23 cellular contexts compared by ENCODE assay signal in the genomic region with DNA sequence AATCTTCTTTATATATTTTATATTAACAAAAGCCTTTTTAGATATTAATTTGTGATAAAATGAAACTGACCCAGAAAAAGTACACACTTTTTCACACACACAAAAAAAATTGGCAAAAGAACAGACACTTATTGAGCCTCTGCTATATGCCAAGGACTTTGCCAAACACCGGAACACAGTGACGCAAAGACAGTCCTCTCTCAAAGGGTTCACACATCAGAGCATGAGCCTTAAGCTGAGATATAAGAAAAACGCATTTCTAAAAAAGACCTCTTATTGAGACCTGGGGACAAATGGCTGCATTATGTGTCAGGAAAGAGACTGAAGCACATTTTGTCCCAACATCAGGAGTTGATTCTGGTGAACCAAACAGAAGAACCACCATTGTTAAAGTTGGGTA. TPM values are rescaled to one million over a fixed set of nuclear protein-coding genes. Genes with fewer than 3 reads are reported as not detected.
DNase-seq lines count a peak whose midpoint lies in the region; ATAC-seq, FAIRE-seq and TF ChIP-seq lines count a peak whose summit lies in the region.
"Had no signal": no experiment of that assay in that cellular context is flagged by ENCODE, and none has a peak within 500 bp of the region (broad histone marks: within the 10 kb centered on the region; RNA-seq: fewer than 3 reads in every experiment).

No MANE protein-coding gene starts in this region.

- H3K79me2 ChIP-seq in HepG2 (ENCODE audit: insufficient read depth, low read length) (no peaks in the 10 kb centered on the region), mesendoderm (ENCODE audit: control insufficient read depth, insufficient read depth, low read length) (no peaks in the 10 kb centered on the region), OCI-LY7 (ENCODE audit: insufficient read depth, low read depth, low read length) (no peaks in the 10 kb centered on the region)

- BruUV-seq in HepG2 (replicated peaks; lab: Mats Ljungman, UMichigan) (no TSS peak), OCI-LY7 (replicated peaks; lab: Mats Ljungman, UMichigan) (no TSS peak)

- H3K36me3 ChIP-seq in liver (ENCODE audit: control insufficient read depth in 4 of 4, insufficient read depth in 3 of 4, low read depth in 1 of 4, low read length in 3 of 4) = no peaks in the 10 kb centered on the region
- no peaks in the 10 kb centered on the region for H3K36me3 ChIP-seq in HepG2 (replicated peaks in 1 of 2; ENCODE audit: control insufficient read depth in 1 of 2, insufficient read depth in 2 of 2, low read length in 2 of 2)
- H3K36me3 ChIP-seq in adrenal gland (replicated peaks in 1 of 2) = no peaks in the 10 kb centered on the region
- no peaks in the 10 kb centered on the region for H3K36me3 ChIP-seq in mesendoderm (ENCODE audit: control insufficient read depth, insufficient read depth, low read length)
- H3K36me3 ChIP-seq in SJCRH30 = no peaks in the 10 kb centered on the region
- no peaks in the 10 kb centered on the region for H3K36me3 ChIP-seq in OCI-LY7 (ENCODE audit: insufficient read depth, low read length)

- TF ChIP-seq RAD21 in liver (IDR thresholded peaks at IDR 0.05) = peak in 1 of 2 donors; percentile 45
- TF ChIP-seq RAD21 in HepG2 (CRISPR knock-in tag; IDR thresholded peaks at IDR 0.05) = no peak

- no peak overlapping the region for H3K4me2 ChIP-seq in HepG2 (ENCODE audit: low read depth, low read length)
- H3K4me2 ChIP-seq in mesendoderm (ENCODE audit: low read length) = no peak overlapping the region
- H3K4me2 ChIP-seq in OCI-LY7 (ENCODE audit: low read length) = no peak overlapping the region
- H3K4me2 ChIP-seq: A549, GM23338 had no signal

- H4K5ac ChIP-seq in mesendoderm (ENCODE audit: low read length) = no peak overlapping the region

- H2BK15ac ChIP-seq in mesendoderm (replicated peaks; ENCODE audit: low read depth) = no peak overlapping the region

- no peak overlapping the region for H3K18ac ChIP-seq in mesendoderm (ENCODE audit: low read length)

- 40% methylated on average over 3 of the region's 3 CpGs for WGBS in liver
- WGBS in HepG2 (ENCODE audit: low lambda C conversion rate) = 95% methylated on average over 3 of the region's 3 CpGs
- 43 to 55% (median 51%) methylated on average over 3 of the region's 3 CpGs for WGBS in adrenal gland, 4 donors
- WGBS in mesendoderm (ENCODE audit: extremely low coverage, insufficient coverage, low lambda C conversion rate) = no CpG with 5 or more reads among the region's 3 CpGs

- no peaks in the 10 kb centered on the region for H4K20me1 ChIP-seq in HepG2 (ENCODE audit: insufficient read depth, low read length)
- H4K20me1 ChIP-seq in OCI-LY7 (ENCODE audit: insufficient read depth, low read length) = no peaks in the 10 kb centered on the region

- no peak overlapping the region for H2AK5ac ChIP-seq in mesendoderm (ENCODE audit: low read length)

- CTCF ChIA-PET in HepG2 (lab: Yijun Ruan, JAX; ENCODE audit: low intra/inter-chr PET ratio, low total read pairs) = no interaction called here
- CTCF ChIA-PET in OCI-LY7 (lab: Charles Lee; ENCODE audit: unreplicated experiment) = no interaction called here

- no peak for TF ChIP-seq POLR2A in HepG2 (IDR thresholded peaks at IDR 0.05; ENCODE audit: insufficient read depth in 1 of 2, low read depth in 2 of 2, low read length in 2 of 2)
- no peak for TF ChIP-seq POLR2A in adrenal gland (IDR thresholded peaks at IDR 0.05)

- intact Hi-C loops in HepG2 (cut with micrococcal nuclease; ENCODE audit: unreplicated experiment) (loop anchor here (5.0 kb wide), 1 partner anchor 37 kb away; no protein-coding TSS in a partner anchor), adrenal gland (cut with DNase I) (no loop called here), OCI-LY7 (cut with micrococcal nuclease; ENCODE audit: unreplicated experiment) (no loop called here)

- no peak overlapping the region for H4K8ac ChIP-seq in mesendoderm (ENCODE audit: low read depth, low read length)

- H3K27ac ChIP-seq in liver (ENCODE audit: low read depth in 1 of 2, low read length in 2 of 2) (peak overlapping the region; percentile 19 to 32), HepG2 (ENCODE audit: extremely low read length, insufficient read depth, low read length) (no peak overlapping the region), adrenal gland (peak overlapping the region in 2 of 5 donors; percentile 33 to 48), mesendoderm (ENCODE audit: low read depth, low read length) (no peak overlapping the region), SJCRH30 (no peak overlapping the region), OCI-LY7 (ENCODE audit: low read depth, low read length, poor library complexity, severe bottlenecking) (no peak overlapping the region)
- H3K27ac ChIP-seq: A549 had no signal

- H3K9me3 ChIP-seq in liver (ENCODE audit: control insufficient read depth in 4 of 4, low read length in 3 of 4) (no peaks in the 10 kb centered on the region), HepG2 (ENCODE audit: low read length) (no peaks in the 10 kb centered on the region), adrenal gland (replicated peaks in 1 of 3) (no peaks in the 10 kb centered on the region), SJCRH30 (replicated peaks) (no peaks in the 10 kb centered on the region), OCI-LY7 (ENCODE audit: low read length) (no peaks in the 10 kb centered on the region)
- H3K9me3 ChIP-seq: A549 had no signal

- H2AFZ ChIP-seq in HepG2 (ENCODE audit: low read length) (no peak overlapping the region), OCI-LY7 (ENCODE audit: low read length) (no peak overlapping the region)
- H2AFZ ChIP-seq: GM23338 had no signal

- peak overlapping the region; percentile 12 for H2BK120ac ChIP-seq in mesendoderm (ENCODE audit: low read depth, low read length)

- no peak overlapping the region for H3K4ac ChIP-seq in mesendoderm (ENCODE audit: low read depth, low read length)

- H3K23ac ChIP-seq in mesendoderm (ENCODE audit: low read length) = no peak overlapping the region

- in situ Hi-C loops in HepG2 (cut with HindIII; ENCODE audit: extremely low pct_ligation_motif_present, low pct_unique_long_range_greater_than_20kb) = no loop called here

- H3K4me1 ChIP-seq in liver (ENCODE audit: control insufficient read depth in 4 of 4, insufficient read depth in 4 of 4, low read length in 3 of 4) = peaks cover 15 to 45% (median 29%) of the 10 kb centered on the region in 4 donors
- peaks cover 31% of the 10 kb centered on the region for H3K4me1 ChIP-seq in HepG2 (ENCODE audit: insufficient read depth, low read length)
- peaks cover 0 to 5% of the 10 kb centered on the region in 2 donors for H3K4me1 ChIP-seq in adrenal gland (replicated peaks in 1 of 2)
- H3K4me1 ChIP-seq in mesendoderm (ENCODE audit: control insufficient read depth, low read depth, low read length) = no peaks in the 10 kb centered on the region
- no peaks in the 10 kb centered on the region for H3K4me1 ChIP-seq in SJCRH30
- H3K4me1 ChIP-seq in OCI-LY7 (ENCODE audit: insufficient read depth, low read length, poor library complexity, severe bottlenecking) = peaks cover 5% of the 10 kb centered on the region
- H3K4me1 ChIP-seq: A549 had no signal

- H2BK5ac ChIP-seq in mesendoderm (ENCODE audit: low read length) = no peak overlapping the region

- H3K9me2 ChIP-seq in OCI-LY7 (ENCODE audit: insufficient read depth, low read length) = no peaks in the 10 kb centered on the region

- DNase-seq in HepG2 (ENCODE audit: low spot score) = no peak
- DNase-seq in adrenal gland = peak; percentile 42 to 70 (median 57)
- DNase-seq in mesendoderm = no peak
- DNase-seq in SJCRH30 = no peak
- DNase-seq in OCI-LY7 (ENCODE audit: low spot score) = no peak
- DNase-seq: 8988T; ACHN; AML-193; C1 segment of cervical spinal cord; Calu3; CD4-positive, alpha-beta memory T cell; COR-L47; DMS53; DMS79 treated with DMSO at 0.1 percent for 48 hours; GF-D8; H9 had no signal

- no peak overlapping the region for H3K56ac ChIP-seq in mesendoderm (ENCODE audit: low read length)

- H3K27me3 ChIP-seq in liver (ENCODE audit: control insufficient read depth in 4 of 4, insufficient read depth in 4 of 4, low read length in 3 of 4) = no peaks in the 10 kb centered on the region
- no peaks in the 10 kb centered on the region for H3K27me3 ChIP-seq in HepG2 (ENCODE audit: control insufficient read depth in 1 of 2, insufficient read depth in 2 of 2, low read length in 2 of 2)
- H3K27me3 ChIP-seq in adrenal gland = no peaks in the 10 kb centered on the region
- H3K27me3 ChIP-seq in mesendoderm (ENCODE audit: insufficient read depth, low read length, poor library complexity) = no peaks in the 10 kb centered on the region
- H3K27me3 ChIP-seq in SJCRH30 = no peaks in the 10 kb centered on the region; the same call in 1 of the 2 replicates

- H3K79me1 ChIP-seq in mesendoderm (ENCODE audit: low read length) = no peaks in the 10 kb centered on the region

- TF ChIP-seq EP300 in HepG2 (IDR thresholded peaks at IDR 0.05; ENCODE audit: low read depth in 2 of 2, low read length in 2 of 2) (no peak), HepG2 (CRISPR knock-in tag; IDR thresholded peaks at IDR 0.05; ENCODE audit: borderline replicate concordance) (no peak)

- TF ChIP-seq CTCF in liver (IDR thresholded peaks at IDR 0.05; ENCODE audit: low read depth, low read length, missing input control) = no peak
- no peak for TF ChIP-seq CTCF in HepG2 (CRISPR knock-in tag; IDR thresholded peaks at IDR 0.05)
- TF ChIP-seq CTCF in adrenal gland (IDR thresholded peaks at IDR 0.05) = no peak
- TF ChIP-seq CTCF in OCI-LY7 (conservative IDR thresholded peaks at IDR 0.05; ENCODE audit: low read length) = no peak

- POLR2A ChIA-PET in HepG2 (lab: Yijun Ruan, JAX) (interaction anchor here (0.8 kb wide), 1 partner anchor 35 kb away, joined by 3 read pairs; no protein-coding TSS in a partner anchor), OCI-LY7 (lab: Charles Lee) (no interaction called here)

- FAIRE-seq in HepG2 (lab: Jason Lieb, UNC) = no peak
- FAIRE-seq: A549, GM12891 had no signal

- ATAC-seq in HepG2 (no peak), HG02642 (IDR thresholded peaks at IDR 0.05; ENCODE audit: poor library complexity, unreplicated experiment) (no peak)
- ATAC-seq: A549, GM23338, HCT116 had no signal

- H3K4me3 ChIP-seq in liver (ENCODE audit: low read depth in 1 of 3, low read length in 3 of 3) (no peak overlapping the region), HepG2 (replicated peaks in 1 of 3; ENCODE audit: insufficient read depth in 1 of 3, low read depth in 2 of 3, low read length in 3 of 3) (no peak overlapping the region), adrenal gland (no peak overlapping the region), mesendoderm (ENCODE audit: low read length) (no peak overlapping the region), SJCRH30 (no peak overlapping the region), OCI-LY7 (ENCODE audit: low read depth, low read length, poor library complexity, severe bottlenecking) (no peak overlapping the region)
- H3K4me3 ChIP-seq: A549, GM23338 had no signal

- H3K9ac ChIP-seq in liver (ENCODE audit: low read depth in 1 of 2, low read length in 2 of 2) (no peak overlapping the region), HepG2 (ENCODE audit: insufficient read depth, low read depth, low read length) (no peak overlapping the region), mesendoderm (ENCODE audit: low read length) (no peak overlapping the region)

RNA-seq across cellular contexts. Expression of a gene that starts 24.0 kb away (rescaled TPM):
- total RNA-seq in liver (100 to 1,000 TPM in 1 of 2 donors, 1 to 10 TPM in 1; 6.7 to 409 TPM), HepG2 (2016; rRNA removed; fragmentation: Illumina TruSeq; extraction: Trizol) (10.8 and 32.4 TPM in 2 replicates), adrenal gland (10 to 100 TPM in 6 of 8 donors, 1 to 10 TPM in 2; 6.8 to 62.6 (median 11.9) TPM), OCI-LY7 (2022) (1.2 TPM in 2 replicates)
- polyA plus RNA-seq in liver (10 to 100 TPM; 61.5 to 93.8 TPM), HepG2 (2011; rRNA removed) (18.0 and 20.8 TPM in 2 replicates), adrenal gland (10 to 100 TPM; 28.6 to 60.9 (median 34.3) TPM)
- 9.0 and 9.2 TPM in 2 replicates for total RNA-seq in HepG2 (2016; cell fraction: cytosol; rRNA removed; fragmentation: Illumina TruSeq; extraction: Trizol; ENCODE audit: low read depth)
- total RNA-seq in HepG2 (2016; cell fraction: insoluble cytoplasmic fraction; rRNA removed; fragmentation: Illumina TruSeq; extraction: Trizol) = 9.9 and 29.3 TPM in 2 replicates
- total RNA-seq in HepG2 (2016; cell fraction: membrane; rRNA removed; fragmentation: Illumina TruSeq; extraction: Trizol) = 7.7 and 8.5 TPM in 2 replicates
- 62.5 and 66.2 TPM in 2 replicates for total RNA-seq in HepG2 (2016; cell fraction: nucleus; rRNA removed; fragmentation: Illumina TruSeq; extraction: Trizol)
- 12.2 and 13.6 TPM in 2 replicates for polyA plus RNA-seq in HepG2 (2011; cell fraction: cytosol; rRNA removed)
- polyA plus RNA-seq in HepG2 (2011; cell fraction: nucleus; rRNA removed) = 26.5 and 32.9 TPM in 2 replicates
- 15.0 and 18.7 TPM in 2 replicates for polyA plus RNA-seq in HepG2 (2012)
- 2.1 TPM in 2 replicates for polyA plus RNA-seq in HepG2 (2016; cell fraction: cytosol; fragmentation: Illumina TruSeq; extraction: Trizol; ENCODE audit: low read depth)
- polyA plus RNA-seq in HepG2 (2016; cell fraction: insoluble cytoplasmic fraction; fragmentation: Illumina TruSeq; extraction: Trizol; ENCODE audit: low read depth) = 7.5 and 9.1 TPM in 2 replicates
- polyA plus RNA-seq in HepG2 (2016; cell fraction: membrane; fragmentation: Illumina TruSeq; extraction: Trizol; ENCODE audit: low read depth) = 3.6 and 5.2 TPM in 2 replicates
- 34.8 and 50.0 TPM in 2 replicates for polyA plus RNA-seq in HepG2 (2016; cell fraction: nucleus; fragmentation: Illumina TruSeq; extraction: Trizol; ENCODE audit: insufficient read depth, low read depth)
- polyA minus RNA-seq in HepG2 (2011; rRNA and poly(A)+ RNA removed; ENCODE audit: low replicate concordance) = 17.4 TPM in 1 of 2 replicates, not detected in the other
- polyA minus RNA-seq in HepG2 (2011; cell fraction: cytosol; rRNA and poly(A)+ RNA removed) = 12.0 and 22.4 TPM in 2 replicates
- polyA minus RNA-seq in HepG2 (2011; cell fraction: nucleus; rRNA and poly(A)+ RNA removed) = 124 and 138 TPM in 2 replicates
- polyA plus RNA-seq in mesendoderm (2013, experiment 1 of 2) = 0.31 TPM
- polyA plus RNA-seq in mesendoderm (2013, experiment 2 of 2) = 0.32 TPM
- total RNA-seq in SJCRH30 (2014; rRNA removed; shearing (Covaris generic)) = 0.06 and 0.13 TPM in 2 replicates
- total RNA-seq in OCI-LY7 (2014; rRNA removed; shearing (Covaris generic)) = not detected in 2 replicates
- total RNA-seq: Calu3; CD4-positive, alpha-beta memory T cell; G401 had no signal

Comparison
In these comparisons a context has a peak if more than half of its experiments do, and no peak if none do; other contexts are left out.
1. H3K27ac ChIP-seq: peak in liver (2 of 2); none in HepG2 (single experiment), mesendoderm (single experiment), SJCRH30 (single experiment) and OCI-LY7 (single experiment).
2. DNase-seq: peak in adrenal gland (7 of 7); none in HepG2 (single experiment), mesendoderm (single experiment), SJCRH30 (0 of 2) and OCI-LY7 (single experiment).